ENCODE assay signal across 1 cellular context in genomic region chr16:47129755-47130435, GRCh38.
TF ChIP-seq lines count a peak whose summit lies in the region.

No MANE protein-coding gene starts in this region.

TF ChIP-seq in HepG2, 621 proteins besides CTCF, POLR2A, EP300 and RAD21:
- TF ChIP-seq CREB3 (CRISPR knock-in tag; IDR thresholded peaks at IDR 0.05): no peak
- no peak for TF ChIP-seq ZNF431 (CRISPR knock-in tag; IDR thresholded peaks at IDR 0.05; ENCODE audit: borderline replicate concordance, low read depth)
- TF ChIP-seq ZNF552 (CRISPR knock-in tag; IDR thresholded peaks at IDR 0.05; ENCODE audit: borderline replicate concordance): no peak
